8 cellular contexts compared by ENCODE assay signal in the genomic region with DNA sequence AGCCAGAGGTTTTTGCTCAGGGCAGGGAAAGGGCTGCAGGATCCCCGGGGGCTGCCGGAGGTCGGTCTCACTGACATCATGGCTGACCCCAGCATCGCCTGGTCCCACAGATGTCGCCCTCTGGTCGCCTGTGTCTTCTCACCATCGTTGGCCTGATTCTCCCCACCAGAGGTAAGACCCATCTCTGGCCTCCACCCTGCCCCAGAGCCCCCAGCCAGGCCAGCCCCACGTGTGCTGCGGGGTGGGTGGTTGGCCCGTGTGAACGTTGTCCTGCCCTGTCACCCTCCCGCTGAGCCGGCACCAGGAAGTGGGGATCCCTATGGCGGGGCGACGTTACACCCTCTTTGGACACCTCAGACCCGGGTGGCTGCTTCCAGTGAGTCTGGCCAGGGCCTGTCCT. TPM values are rescaled to one million over a fixed set of nuclear protein-coding genes. Genes with fewer than 3 reads are reported as not detected.
DNase-seq lines count a peak whose midpoint lies in the region; ATAC-seq and TF ChIP-seq lines count a peak whose summit lies in the region.

No MANE protein-coding gene starts in this region.

- H3K79me2 ChIP-seq in DOHH2 (ENCODE audit: control insufficient read depth, low read length) = peaks cover 16% of the 10 kb centered on the region

- H3K36me3 ChIP-seq in DOHH2 (ENCODE audit: control insufficient read depth, low read length) = peaks cover 37% of the 10 kb centered on the region
- H3K36me3 ChIP-seq in NT2/D1 (ENCODE audit: insufficient read depth, insufficient read length, low read length) = peaks cover 40% of the 10 kb centered on the region
- H3K36me3 ChIP-seq in breast epithelium = no peaks in the 10 kb centered on the region
- H3K36me3 ChIP-seq in muscle layer of duodenum (ENCODE audit: control insufficient read depth in 1 of 2, insufficient read depth in 2 of 2, low read length in 2 of 2) = peaks cover 13 to 15% of the 10 kb centered on the region in 2 donors

- no peaks in the 10 kb centered on the region for H3K9me2 ChIP-seq in DOHH2 (replicated peaks; ENCODE audit: control insufficient read depth, low read length)

- no peaks in the 10 kb centered on the region for H3K9me3 ChIP-seq in DOHH2 (ENCODE audit: control insufficient read depth, insufficient read depth, low read length)
- H3K9me3 ChIP-seq in NT2/D1 (ENCODE audit: insufficient read depth, low read length) = no peaks in the 10 kb centered on the region
- no peaks in the 10 kb centered on the region for H3K9me3 ChIP-seq in breast epithelium
- H3K9me3 ChIP-seq in muscle layer of duodenum (ENCODE audit: control insufficient read depth in 1 of 2, low read length in 2 of 2) = no peaks in the 10 kb centered on the region

- no peak for TF ChIP-seq POLR2A in breast epithelium (IDR thresholded peaks at IDR 0.05)

- H3K9ac ChIP-seq in NT2/D1 (ENCODE audit: insufficient read length, low read depth) = peak overlapping the region; percentile 79

- peak overlapping the region; percentile 76 for H3K4me2 ChIP-seq in DOHH2 (ENCODE audit: low read length)

- H4K20me1 ChIP-seq in DOHH2 (ENCODE audit: control insufficient read depth, insufficient read depth, low read depth, low read length) = no peaks in the 10 kb centered on the region

- peak overlapping the region; percentile 39 for H3K27ac ChIP-seq in DOHH2 (ENCODE audit: low read depth, low read length)
- peak overlapping the region; percentile 77 to 85 for H3K27ac ChIP-seq in breast epithelium
- H3K27ac ChIP-seq in muscle layer of duodenum (ENCODE audit: low read length) = peak overlapping the region; percentile 23

- DNase-seq in NT2/D1 (ENCODE audit: low read depth, low spot score) = no peak
- DNase-seq in breast epithelium (ENCODE audit: low spot score in 2 of 2) = no peak
- DNase-seq in islet precursor cell = no peak

- peaks cover 30% of the 10 kb centered on the region for H3K4me1 ChIP-seq in DOHH2 (ENCODE audit: control insufficient read depth, low read length)
- peaks cover 13% of the 10 kb centered on the region for H3K4me1 ChIP-seq in NT2/D1 (ENCODE audit: insufficient read depth, insufficient read length)
- no peaks in the 10 kb centered on the region for H3K4me1 ChIP-seq in breast epithelium
- H3K4me1 ChIP-seq in muscle layer of duodenum (ENCODE audit: control insufficient read depth in 1 of 2, insufficient read depth in 2 of 2, low read length in 2 of 2) = peaks cover 2 to 21% of the 10 kb centered on the region in 2 donors

- H3K27me3 ChIP-seq in DOHH2 (ENCODE audit: control insufficient read depth, low read length) (peaks cover 8% of the 10 kb centered on the region), NT2/D1 (ENCODE audit: insufficient read depth, insufficient read length) (peaks cover 11% of the 10 kb centered on the region), breast epithelium (no peaks in the 10 kb centered on the region), muscle layer of duodenum (ENCODE audit: low read depth, low read length) (peaks cover 10% of the 10 kb centered on the region)

- intact Hi-C loops in breast epithelium (cut with DNase I; ENCODE audit: low total_unique reads) = loop anchor here (10.0 kb wide), 1 partner anchor 109 kb away; the partner anchor contains the start of gene USF2

- H3K4me3 ChIP-seq in DOHH2 (ENCODE audit: low read length) (peak overlapping the region; percentile 89), NT2/D1 (ENCODE audit: insufficient read length, low read depth) (peak overlapping the region; percentile 69), breast epithelium (peak overlapping the region; percentile 69 to 82 (median 75)), muscle layer of duodenum (ENCODE audit: low read depth in 1 of 2, low read length in 2 of 2) (peak overlapping the region; percentile 68 to 70)

- no peak for TF ChIP-seq CTCF in DOHH2 (IDR thresholded peaks at IDR 0.05; ENCODE audit: low read depth, low read length, poor library complexity, severe bottlenecking)
- no peak for TF ChIP-seq CTCF in breast epithelium (IDR thresholded peaks at IDR 0.05)

- no peaks in the 10 kb centered on the region for H3F3A ChIP-seq in DOHH2 (ENCODE audit: control insufficient read depth, insufficient read depth)

- no peak for ATAC-seq in HG03521 (IDR thresholded peaks at IDR 0.05; ENCODE audit: unreplicated experiment)
- no peak for ATAC-seq in HG02610 (IDR thresholded peaks at IDR 0.05; ENCODE audit: unreplicated experiment)
- no peak for ATAC-seq in HG02759 (IDR thresholded peaks at IDR 0.05; ENCODE audit: unreplicated experiment)

RNA-seq across cellular contexts. Expression of gene FXYD5, which starts 0.9 kb away (rescaled TPM):
- 10 to 100 TPM; 52.4 to 56.7 (median 56.2) TPM for total RNA-seq in breast epithelium

RNA-seq across cellular contexts. Expression of gene FXYD7, which starts 12.4 kb away (rescaled TPM):
- total RNA-seq in breast epithelium = not detected

RNA-seq across cellular contexts. Expression of gene FXYD1, which starts 16.8 kb away (rescaled TPM):
- total RNA-seq in breast epithelium = 10 to 100 TPM; 15.5 to 75.5 (median 34.7) TPM

RNA-seq across cellular contexts. Expression of gene LGI4, which starts 20.6 kb away (rescaled TPM):
- 10 to 100 TPM in 1 of 3 donors, 1 to 10 TPM in 2; 4.3 to 37.8 (median 5.3) TPM for total RNA-seq in breast epithelium

RNA-seq across cellular contexts. Expression of gene FXYD3, which starts 39.8 kb away (rescaled TPM):
- total RNA-seq in breast epithelium = 100 to 1,000 TPM in 2 of 3 donors, not detected in 1; 135 to 318 TPM

Comparison
In these comparisons a context has a peak if more than half of its experiments do, and no peak if none do; other contexts are left out.
1. H3K27ac ChIP-seq: peak in every context shown above with its lines; median percentile 81 in breast epithelium; 39 in DOHH2; 23 in muscle layer of duodenum.